26 cellular contexts compared by ENCODE assay signal in the genomic region with DNA sequence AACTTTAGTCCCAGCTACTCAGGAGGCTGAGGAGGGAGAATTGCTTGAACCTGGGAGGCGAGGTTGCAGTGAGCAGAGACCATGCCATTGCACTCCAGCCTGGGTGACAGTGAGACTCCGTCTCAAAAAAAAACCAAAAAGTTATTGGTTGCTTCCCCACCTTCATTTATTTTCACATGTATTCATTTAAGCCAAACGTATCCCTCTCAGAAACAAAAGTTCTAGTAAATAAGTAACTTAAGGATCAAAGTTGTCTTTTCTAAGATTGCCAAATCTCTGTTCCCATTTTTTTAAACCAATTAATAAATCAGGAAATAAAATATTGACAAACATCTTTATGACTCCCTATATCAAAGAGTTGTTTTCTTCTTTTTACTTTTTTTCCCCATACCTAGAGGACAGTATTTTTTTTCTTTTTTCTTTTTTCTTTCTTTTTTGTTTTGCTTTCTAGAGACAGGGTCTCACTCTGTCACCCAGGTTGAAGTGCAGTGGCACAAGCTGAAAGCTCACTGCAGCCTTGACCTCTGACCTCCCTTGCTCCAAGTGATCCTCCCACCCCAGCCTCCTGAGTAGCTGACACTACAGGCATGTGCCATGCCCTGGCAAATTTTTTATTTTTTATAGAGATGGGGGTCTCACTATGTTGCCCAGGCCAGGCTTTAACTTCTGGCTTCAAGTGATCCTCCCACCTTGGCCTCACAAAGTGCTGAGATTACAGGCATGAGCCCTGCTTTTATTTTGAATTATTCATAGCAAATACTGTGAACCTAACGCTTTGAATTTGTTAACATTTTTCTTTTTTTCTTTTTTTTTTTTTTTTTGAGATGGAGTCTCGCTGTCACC.
"Had no signal": no experiment of that assay in that cellular context is flagged by ENCODE, and none has a peak within 500 bp of the region (broad histone marks: within the 10 kb centered on the region; RNA-seq: fewer than 3 reads in every experiment).

No MANE protein-coding gene starts in this region.

- H3K36me3 Mint-ChIP-seq: activated naive CD4-positive, alpha-beta T cell treated with anti-CD3 and anti-CD28 coated beads, Interleukin-2, amount 50 U/mL, for 72 hours had no signal

- H3K9me3 ChIP-seq: adrenal gland, body of pancreas, breast epithelium, SJCRH30 had no signal

- H3K9me3 Mint-ChIP-seq: activated CD4-positive, alpha-beta T cell treated with anti-CD3 and anti-CD28 coated beads, Interleukin-2, amount 10 ng/mL, durations not matched to agents 7 days and 5 days; activated naive CD4-positive, alpha-beta T cell treated with anti-CD3 and anti-CD28 coated beads for 36 hours; activated naive CD4-positive, alpha-beta T cell treated with anti-CD3 and anti-CD28 coated beads, Interleukin-2, amount 50 U/mL, for 72 hours; activated T-cell treated with anti-CD3 and anti-CD28 coated beads, Interleukin-2, amount 50 U/mL, for 4 hours; activated T-helper 1 cell treated with anti-CD3 and anti-CD28 coated beads, Interleukin-12 subunit alpha, Interleukin-12 subunit beta, Interleukin-2, Interleukin-4 antibody, amounts not matched to agents 30 ng/mL and 10 ng/mL and 1 ng/mL, durations not matched to agents 14 hours and 24 hours and 36 hours had no signal

- H3K4me3 ChIP-seq: adrenal gland, body of pancreas, breast epithelium, SJCRH30, SK-N-MC had no signal

- H3K27me3 Mint-ChIP-seq: activated CD4-positive, alpha-beta T cell treated with anti-CD3 and anti-CD28 coated beads for 36 hours; activated CD4-positive, alpha-beta T cell treated with anti-CD3 and anti-CD28 coated beads, Interleukin-2, amount 10 ng/mL, durations not matched to agents 7 days and 5 days had no signal

- ATAC-seq: activated CD4-positive, alpha-beta T cell treated with anti-CD3 and anti-CD28 coated beads for 36 hours; activated CD4-positive, CD25-positive, alpha-beta regulatory T cell treated with anti-CD3 and anti-CD28 coated beads, Interleukin-2, amount 50 U/mL, for 24 hours; activated naive CD4-positive, alpha-beta T cell treated with anti-CD3 and anti-CD28 coated beads, Interleukin-2, amount 50 U/mL, for 72 hours; activated T-cell treated with anti-CD3 and anti-CD28 coated beads, Interleukin-2, amount 50 U/mL, for 4 hours; body of pancreas; Panc1 had no signal

- H3K27ac ChIP-seq: adrenal gland, body of pancreas, breast epithelium, SJCRH30 had no signal

- DNase-seq: activated CD4-positive, alpha-beta T cell treated with anti-CD3 and anti-CD28 coated beads for 36 hours; activated CD4-positive, alpha-beta T cell treated with anti-CD3 and anti-CD28 coated beads, Interleukin-2, amount 10 ng/mL, durations not matched to agents 7 days and 5 days; activated CD4-positive, alpha-beta T cell treated with anti-CD3 and anti-CD28 coated beads, Interleukin-2, amount 50 U/mL, for 48 hours; activated CD8-positive, alpha-beta memory T cell treated with anti-CD3 and anti-CD28 coated beads, Interleukin-2, amount 50 U/mL, for 4 hours; activated gamma-delta T cell treated with Interleukin-2 at 50 U/mL for 16 hours; activated naive CD4-positive, alpha-beta T cell treated with anti-CD3 and anti-CD28 coated beads for 36 hours; activated T-cell treated with anti-CD3 and anti-CD28 coated beads for 4 hours; activated T-cell treated with anti-CD3 and anti-CD28 coated beads, Interleukin-2, amount 50 U/mL, for 4 hours; adrenal gland; body of pancreas; NCI-H1105 treated with DMSO at 0.1 percent for 48 hours; NCI-H1436; NCI-H1694; NCI-H1930; NCI-H2081 treated with DMSO at 0.1 percent for 48 hours; NCI-H345; NCI-H524 treated with DMSO at 0.1 percent for 48 hours; SHP77; SJCRH30; T1000 had no signal

- H3K4me1 ChIP-seq: breast epithelium, SJCRH30 had no signal

- H3K36me3 ChIP-seq: breast epithelium had no signal

- H3K27ac Mint-ChIP-seq: activated CD4-positive, alpha-beta T cell treated with anti-CD3 and anti-CD28 coated beads for 36 hours; activated CD4-positive, alpha-beta T cell treated with anti-CD3 and anti-CD28 coated beads, Interleukin-2, amount 10 ng/mL, durations not matched to agents 7 days and 5 days; activated naive CD4-positive, alpha-beta T cell treated with anti-CD3 and anti-CD28 coated beads for 36 hours; activated naive CD4-positive, alpha-beta T cell treated with anti-CD3 and anti-CD28 coated beads, Interleukin-2, amount 50 U/mL, for 72 hours; activated T-helper 1 cell treated with anti-CD3 and anti-CD28 coated beads, Interleukin-12 subunit alpha, Interleukin-12 subunit beta, Interleukin-2, Interleukin-4 antibody, amounts not matched to agents 30 ng/mL and 10 ng/mL and 1 ng/mL, durations not matched to agents 14 hours and 24 hours and 36 hours had no signal

- H3K4me1 Mint-ChIP-seq: activated CD4-positive, alpha-beta T cell treated with anti-CD3 and anti-CD28 coated beads for 36 hours; activated CD4-positive, alpha-beta T cell treated with anti-CD3 and anti-CD28 coated beads, Interleukin-2, amount 10 ng/mL, durations not matched to agents 7 days and 5 days had no signal

- H3K4me3 Mint-ChIP-seq: activated CD4-positive, alpha-beta T cell treated with anti-CD3 and anti-CD28 coated beads for 36 hours; activated CD4-positive, alpha-beta T cell treated with anti-CD3 and anti-CD28 coated beads, Interleukin-2, amount 10 ng/mL, durations not matched to agents 7 days and 5 days; activated naive CD4-positive, alpha-beta T cell treated with anti-CD3 and anti-CD28 coated beads for 36 hours; activated T-cell treated with anti-CD3 and anti-CD28 coated beads, Interleukin-2, amount 50 U/mL, for 4 hours; activated T-helper 1 cell treated with anti-CD3 and anti-CD28 coated beads, Interleukin-12 subunit alpha, Interleukin-12 subunit beta, Interleukin-2, Interleukin-4 antibody, amounts not matched to agents 30 ng/mL and 10 ng/mL and 1 ng/mL, durations not matched to agents 14 hours and 24 hours and 36 hours had no signal

- H3K27me3 ChIP-seq: adrenal gland, body of pancreas, breast epithelium, SJCRH30 had no signal
